ENCODE assay signal across 14 cellular contexts in genomic region chr17:66968916-66969315, GRCh38. TPM values are rescaled to one million over a fixed set of nuclear protein-coding genes. Genes with fewer than 3 reads are reported as not detected.
DNase-seq lines count a peak whose midpoint lies in the region; ATAC-seq and TF ChIP-seq lines count a peak whose summit lies in the region.
"Had no signal": no experiment of that assay in that cellular context is flagged by ENCODE, and none has a peak within 500 bp of the region (broad histone marks: within the 10 kb centered on the region; RNA-seq: fewer than 3 reads in every experiment).

No MANE protein-coding gene starts in this region.

- H3K27me3 ChIP-seq in BLaER1 treated with 17β-estradiol and CSF1 and Interleukin-3, amounts not matched to agents 10 nM and 100 nM = peaks cover 40 to 48% (median 42%) of the 10 kb centered on the region in 11 experiments

- DNase-seq in neural crest cell (ENCODE audit: low read depth, low spot score) = no peak
- DNase-seq in type B pancreatic cell (ENCODE audit: extremely low spot score, unreplicated experiment) = no peak
- DNase-seq in activated T-cell treated with anti-CD3 and anti-CD28 coated beads, Interleukin-2, amount 50 U/mL, for 1 hour = no peak
- DNase-seq in activated CD4-positive, alpha-beta T cell treated with anti-CD3 and anti-CD28 coated beads for 4 hours = no peak
- DNase-seq: 8988T; C1 segment of cervical spinal cord; Caco-2; CD4-positive, alpha-beta T cell; HCEC 1CT; IMR-90 had no signal

- peak overlapping the region in 3 of 5 experiments; percentile 10 to 54 (median 37) for H3K4me3 Mint-ChIP-seq in brain
- H3K4me3 Mint-ChIP-seq in neural crest cell = peak overlapping the region; percentile 47
- peak overlapping the region; percentile 33 for H3K4me3 Mint-ChIP-seq in type B pancreatic cell
- H3K4me3 Mint-ChIP-seq: CD4-positive, alpha-beta T cell; GM23338 had no signal

- ATAC-seq in activated CD4-positive, CD25-positive, alpha-beta regulatory T cell treated with anti-CD3 and anti-CD28 coated beads, Interleukin-2, amount 50 U/mL, for 24 hours = no peak
- ATAC-seq: GM23338 had no signal

- peaks cover 0 to 31% (median 13%) of the 10 kb centered on the region in 11 experiments; a peak in 15 of 22 replicates for H4K20me1 ChIP-seq in BLaER1 treated with 17β-estradiol and CSF1 and Interleukin-3, amounts not matched to agents 10 nM and 100 nM

- H3K4me1 Mint-ChIP-seq in brain = peaks cover 61% of the 10 kb centered on the region
- peaks cover 42% of the 10 kb centered on the region for H3K4me1 Mint-ChIP-seq in neural crest cell
- peaks cover 38% of the 10 kb centered on the region for H3K4me1 Mint-ChIP-seq in type B pancreatic cell (ENCODE audit: unreplicated experiment)

- H3K9me3 Mint-ChIP-seq in brain = peaks cover 0 to 2% (median 0%) of the 10 kb centered on the region in 5 experiments
- H3K9me3 Mint-ChIP-seq in neural crest cell = no peaks in the 10 kb centered on the region
- H3K9me3 Mint-ChIP-seq in type B pancreatic cell = no peaks in the 10 kb centered on the region
- H3K9me3 Mint-ChIP-seq: CD4-positive, alpha-beta T cell; GM23338 had no signal

- H3K27ac ChIP-seq in BLaER1 treated with 17β-estradiol and CSF1 and Interleukin-3, amounts not matched to agents 10 nM and 100 nM = no peak overlapping the region

- H3K27ac Mint-ChIP-seq in brain (peak overlapping the region in 2 of 5 experiments; percentile 4 to 89), neural crest cell (ENCODE audit: unreplicated experiment) (no peak overlapping the region), type B pancreatic cell (no peak overlapping the region)
- H3K27ac Mint-ChIP-seq: CD4-positive, alpha-beta T cell; GM23338 had no signal

- no peak overlapping the region for H3K4me3 ChIP-seq in BLaER1 treated with 17β-estradiol and CSF1 and Interleukin-3, amounts not matched to agents 10 nM and 100 nM
- H3K4me3 ChIP-seq: GM23338 had no signal

- no peaks in the 10 kb centered on the region for H3K36me3 ChIP-seq in BLaER1 treated with 17β-estradiol and CSF1 and Interleukin-3, amounts not matched to agents 10 nM and 100 nM

- peak overlapping the region in 8 of 11 experiments; percentile 23 to 76 (median 62); a peak in 15 of 22 replicates for H3K4me2 ChIP-seq in BLaER1 treated with 17β-estradiol and CSF1 and Interleukin-3, amounts not matched to agents 10 nM and 100 nM
- H3K4me2 ChIP-seq: GM23338 had no signal

- H3K27me3 Mint-ChIP-seq in brain (peaks cover 7% of the 10 kb centered on the region), neural crest cell (ENCODE audit: low read depth) (peaks cover 35% of the 10 kb centered on the region), type B pancreatic cell (peaks cover 22% of the 10 kb centered on the region)

- H3K36me3 Mint-ChIP-seq in brain (peaks cover 37% of the 10 kb centered on the region), neural crest cell (ENCODE audit: low read depth) (peaks cover 3% of the 10 kb centered on the region), type B pancreatic cell (peaks cover 13% of the 10 kb centered on the region)

- H3K9ac ChIP-seq in BLaER1 treated with 17β-estradiol and CSF1 and Interleukin-3, amounts not matched to agents 10 nM and 100 nM = no peak overlapping the region

- H3K9me3 ChIP-seq in BLaER1 treated with 17β-estradiol and CSF1 and Interleukin-3, amounts not matched to agents 10 nM and 100 nM (replicated peaks in 1 of 11) = no peaks in the 10 kb centered on the region
- H3K9me3 ChIP-seq: Caco-2 had no signal

- peaks cover 8 to 55% (median 33%) of the 10 kb centered on the region in 10 experiments for H3K4me1 ChIP-seq in BLaER1 treated with 17β-estradiol and CSF1 and Interleukin-3, amounts not matched to agents 10 nM and 100 nM

- TF ChIP-seq CTCF in brain (conservative IDR thresholded peaks at IDR 0.05) (no peak), neural crest cell (conservative IDR thresholded peaks at IDR 0.05) (no peak), type B pancreatic cell (conservative IDR thresholded peaks at IDR 0.05) (no peak)

RNA-seq across cellular contexts. Expression of gene CACNG4, which starts 4.4 kb away (rescaled TPM):
- 50.9 TPM for polyA plus RNA-seq in brain (ENCODE audit: insufficient read depth, low read depth, low replicate concordance)
- total RNA-seq in neural crest cell (38.4 and 38.9 TPM in 2 replicates), type B pancreatic cell (ENCODE audit: low replicate concordance) (27.5 and 32.1 TPM in 2 replicates)
- total RNA-seq: CD4-positive, alpha-beta T cell had no signal
